8 cellular contexts compared by ENCODE assay signal in the genomic region with DNA sequence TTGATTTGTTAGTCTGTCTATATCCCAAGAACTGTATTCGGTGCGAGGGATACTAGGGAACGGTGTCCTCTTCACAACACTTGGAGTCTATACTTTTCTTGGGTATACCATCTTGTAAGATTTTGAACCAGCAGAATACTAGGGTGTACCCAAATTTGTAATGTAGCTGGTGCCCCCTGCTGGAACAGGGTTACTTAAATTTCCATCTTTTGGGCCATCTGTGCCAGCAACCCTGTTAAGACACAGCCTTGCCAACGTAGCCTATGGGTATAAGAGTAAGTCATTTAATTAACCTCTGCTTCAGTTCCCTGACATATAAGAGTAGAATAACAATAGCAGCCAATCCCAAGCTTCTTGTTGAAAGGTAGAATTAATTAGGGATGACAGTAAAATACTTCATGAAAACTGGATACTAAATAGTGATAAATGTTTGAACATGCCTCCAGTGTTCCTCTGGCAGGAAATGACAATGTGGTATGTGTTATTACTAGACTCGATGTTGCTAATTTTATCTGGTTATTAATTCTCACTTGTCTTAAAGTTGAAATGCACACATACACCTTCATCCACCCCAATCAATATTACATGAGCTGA.
A peak's percentile ranks its signal among the peaks of the same experiment; 100 is the strongest.
DNase-seq lines count a peak whose midpoint lies in the region; ATAC-seq, FAIRE-seq and TF ChIP-seq lines count a peak whose summit lies in the region.

No MANE protein-coding gene starts in this region.

- no peak overlapping the region for H3K4me3 Mint-ChIP-seq in HFFc6

- FAIRE-seq in small intestine (lab: Jason Lieb, UNC) = no peak

- H3K36me3 Mint-ChIP-seq in HFFc6 (ENCODE audit: low read depth) = no peaks in the 10 kb centered on the region

- H3K27me3 Mint-ChIP-seq in HFFc6 (ENCODE audit: insufficient read depth) = peaks cover 2% of the 10 kb centered on the region; the same call in 1 of the 2 replicates

- H3K9me3 ChIP-seq in small intestine (ENCODE audit: control insufficient read depth, low read depth) = no peaks in the 10 kb centered on the region

- no peak for ATAC-seq in HG03139 (IDR thresholded peaks at IDR 0.05; ENCODE audit: unreplicated experiment)

- no peaks in the 10 kb centered on the region for H3K4me1 ChIP-seq in small intestine (ENCODE audit: control insufficient read depth in 2 of 2, insufficient read depth in 1 of 2, low read depth in 1 of 2, low read length in 1 of 2)

- no peaks in the 10 kb centered on the region for H3K27me3 ChIP-seq in small intestine (ENCODE audit: control insufficient read depth in 2 of 2, insufficient read depth in 2 of 2, low read length in 2 of 2)

- peak; percentile 45 for TF ChIP-seq CTCF in GM12864 (IDR thresholded peaks at IDR 0.05; ENCODE audit: low read depth, low read length, missing control alignments)
- TF ChIP-seq CTCF in HFFc6 (IDR thresholded peaks at IDR 0.05) = peak; percentile 49

- H3K4me1 Mint-ChIP-seq in HFFc6 (ENCODE audit: low read depth) = no peaks in the 10 kb centered on the region

- peak; percentile 27 for DNase-seq in GM12864 (ENCODE audit: low read depth)
- DNase-seq in HFFc6 = no peak
- DNase-seq in NCI-H748 (lab: John Stamatoyannopoulos, UW; ENCODE audit: unreplicated experiment) = peak; percentile 80
- DNase-seq in activated T-cell treated with anti-CD3 and anti-CD28 coated beads for 1 hour (ENCODE audit: low read depth) = peak; percentile 60
- DNase-seq in globus pallidus (ENCODE audit: low spot score) = peak; percentile 11
- peak; percentile 53 for DNase-seq in small intestine
- no peak for DNase-seq in HCEC 1CT

- H3K36me3 ChIP-seq in small intestine (ENCODE audit: control insufficient read depth in 2 of 2, insufficient read depth in 2 of 2, low read length in 2 of 2) = no peaks in the 10 kb centered on the region

- H3K27ac Mint-ChIP-seq in HFFc6 = no peak overlapping the region

- WGBS in small intestine, 3 donors = 56 to 66% (median 57%) methylated on average over 5 of the region's 5 CpGs

- H3K4me3 ChIP-seq in GM12864 (ENCODE audit: low read depth, low read length) = no peak overlapping the region
- H3K4me3 ChIP-seq in small intestine (ENCODE audit: low read depth in 1 of 2, low read length in 2 of 2) = no peak overlapping the region

- H3K27ac ChIP-seq in small intestine (ENCODE audit: low read depth in 1 of 2, low read length in 1 of 2) = no peak overlapping the region

- H3K9me3 Mint-ChIP-seq in HFFc6 = peaks cover 46% of the 10 kb centered on the region

Comparison
In these comparisons a context has a peak if more than half of its experiments do, and no peak if none do; other contexts are left out.
1. DNase-seq: peak in GM12864 (single experiment), NCI-H748 (single experiment), activated T-cell treated with anti-CD3 and anti-CD28 coated beads for 1 hour (single experiment), globus pallidus (single experiment) and small intestine (single experiment); none in HFFc6 (single experiment) and HCEC 1CT (single experiment).